In genomic region chr3:44045476-44046275, GRCh38 we compare ENCODE assay signal across 9 cellular contexts.
DNase-seq lines count a peak whose midpoint lies in the region; ATAC-seq and TF ChIP-seq lines count a peak whose summit lies in the region.
"Had no signal": no experiment of that assay in that cellular context is flagged by ENCODE, and none has a peak within 500 bp of the region (broad histone marks: within the 10 kb centered on the region; RNA-seq: fewer than 3 reads in every experiment).

No MANE protein-coding gene starts in this region.

- peaks cover 14% of the 10 kb centered on the region for H3K4me1 ChIP-seq in OCI-LY1 (ENCODE audit: insufficient read depth, low read length, severe bottlenecking)
- no peaks in the 10 kb centered on the region for H3K4me1 ChIP-seq in esophagus squamous epithelium

- H3K27ac ChIP-seq in OCI-LY1 (ENCODE audit: low read depth, low read length, poor library complexity, severe bottlenecking) (no peak overlapping the region), esophagus squamous epithelium (no peak overlapping the region)
- H3K27ac ChIP-seq: skin epidermis had no signal

- H3K4me3 ChIP-seq in OCI-LY1 (ENCODE audit: low read depth, low read length, poor library complexity, severe bottlenecking) (no peak overlapping the region), esophagus squamous epithelium (no peak overlapping the region)
- H3K4me3 ChIP-seq: skin epidermis had no signal

- peak; percentile 81 for ATAC-seq in GM19463 (IDR thresholded peaks at IDR 0.05; ENCODE audit: unreplicated experiment)
- peak; percentile 89 for ATAC-seq in HG03354 (IDR thresholded peaks at IDR 0.05; ENCODE audit: poor library complexity, severe bottlenecking, unreplicated experiment)

- intact Hi-C loops in esophagus squamous epithelium (cut with DNase I) = no loop called here

- H3K9me2 ChIP-seq in OCI-LY1 (ENCODE audit: low read depth, low read length) = no peaks in the 10 kb centered on the region

- H3K9me3 ChIP-seq in OCI-LY1 (ENCODE audit: low read length) (no peaks in the 10 kb centered on the region), esophagus squamous epithelium (no peaks in the 10 kb centered on the region)

- H3K27me3 ChIP-seq in OCI-LY1 (ENCODE audit: insufficient read depth, low read length) = no peaks in the 10 kb centered on the region
- H3K27me3 ChIP-seq in esophagus squamous epithelium = peaks cover 0 to 11% (median 0%) of the 10 kb centered on the region in 4 donors

- no peaks in the 10 kb centered on the region for H3K79me2 ChIP-seq in OCI-LY1 (ENCODE audit: insufficient read depth, low read length)

- H3K36me3 ChIP-seq in OCI-LY1 (ENCODE audit: insufficient read depth, low read length) (no peaks in the 10 kb centered on the region), esophagus squamous epithelium (no peaks in the 10 kb centered on the region)

- no peak for TF ChIP-seq POLR2A in esophagus squamous epithelium (IDR thresholded peaks at IDR 0.05)

- TF ChIP-seq CTCF in GM10266 (IDR thresholded peaks at IDR 0.05; ENCODE audit: control insufficient read depth, insufficient read depth, low read depth, missing control alignments) (no peak), OCI-LY1 (IDR thresholded peaks at IDR 0.05; ENCODE audit: low read length) (no peak), esophagus squamous epithelium (IDR thresholded peaks at IDR 0.05) (no peak)

- no peak overlapping the region for H2AFZ ChIP-seq in OCI-LY1 (ENCODE audit: low read length)

- no peak overlapping the region for H3K9ac ChIP-seq in OCI-LY1 (ENCODE audit: low read length)

- no peaks in the 10 kb centered on the region for H3F3A ChIP-seq in OCI-LY1 (ENCODE audit: insufficient read depth, low read length)

- no peaks in the 10 kb centered on the region for H4K20me1 ChIP-seq in OCI-LY1 (ENCODE audit: insufficient read depth, low read length)

- DNase-seq in GM10266 (ENCODE audit: extremely low spot score) (peak; percentile 74), mucosa of gallbladder (ENCODE audit: low spot score) (peak; percentile 19), NCI-H526 (lab: John Stamatoyannopoulos, UW) (no peak), activated gamma-delta T cell treated with Interleukin-2 at 50 U/mL for 16 hours (no peak), esophagus squamous epithelium (lab: John Stamatoyannopoulos, UW) (no peak)

- 23 to 32% methylated on average over 3 to 4 of the region's 4 CpGs for WGBS in esophagus squamous epithelium, 2 donors

- peak overlapping the region; percentile 3; the same call in 1 of the 2 replicates for H3K4me2 ChIP-seq in OCI-LY1 (ENCODE audit: low read length)

Comparison
In these comparisons a context has a peak if more than half of its experiments do, and no peak if none do; other contexts are left out.
1. DNase-seq: peak in GM10266 (single experiment) and mucosa of gallbladder (single experiment); none in NCI-H526 (0 of 2), activated gamma-delta T cell treated with Interleukin-2 at 50 U/mL for 16 hours (single experiment) and esophagus squamous epithelium (single experiment).